In the genomic region with DNA sequence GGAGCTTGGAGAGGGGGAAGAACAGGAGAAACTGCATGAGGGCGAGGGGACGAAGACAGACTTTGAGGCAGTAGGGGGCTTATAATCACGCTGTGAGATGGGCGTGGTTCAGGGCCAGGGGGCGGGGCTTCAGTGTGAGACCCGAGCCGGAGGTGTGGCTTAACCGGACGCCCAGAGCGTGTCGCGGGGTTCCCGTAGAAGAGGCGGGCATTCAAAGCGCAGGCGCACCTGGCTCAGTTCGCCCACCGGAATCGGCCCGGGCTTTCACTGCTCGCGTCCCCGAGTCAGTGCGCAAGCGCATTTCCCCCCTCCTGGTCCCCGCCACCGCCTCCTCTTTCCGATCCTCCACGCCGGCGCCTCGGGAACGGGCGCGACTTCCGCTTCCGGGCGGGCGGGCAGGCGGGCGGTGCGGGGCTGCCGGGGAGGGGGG, we compare ENCODE assay signal across 8 cellular contexts. TPM values are rescaled to one million over a fixed set of nuclear protein-coding genes. Genes with fewer than 3 reads are reported as not detected.
DNase-seq lines count a peak whose midpoint lies in the region; ATAC-seq and TF ChIP-seq lines count a peak whose summit lies in the region.

No MANE protein-coding gene starts in this region.

- H3K4me3 ChIP-seq in epithelial cell of proximal tubule (ENCODE audit: low read depth, low read length) (peak overlapping the region; percentile 86), mucosa of stomach (ENCODE audit: low read length) (no peak overlapping the region)

- TF ChIP-seq RAD21 in Ishikawa (IDR thresholded peaks at IDR 0.05; ENCODE audit: low read depth) = no peak

- no peaks in the 10 kb centered on the region for H3K36me3 ChIP-seq in mucosa of stomach (ENCODE audit: control insufficient read depth, insufficient read depth, low read length)

- peak; percentile 65 for ATAC-seq in GM21619 (IDR thresholded peaks at IDR 0.05; ENCODE audit: unreplicated experiment)

- no peak for TF ChIP-seq EP300 in Ishikawa (IDR thresholded peaks at IDR 0.05; ENCODE audit: borderline replicate concordance)

- peak overlapping the region; percentile 91 for H3K9ac ChIP-seq in mucosa of stomach (ENCODE audit: low read length)

- H3K27me3 ChIP-seq in mucosa of stomach (ENCODE audit: control insufficient read depth, insufficient read depth, low read length) = no peaks in the 10 kb centered on the region

- peaks cover 25% of the 10 kb centered on the region for H3K4me1 ChIP-seq in mucosa of stomach (ENCODE audit: control insufficient read depth, insufficient read depth, low read length)

- no peak for TF ChIP-seq CTCF in epithelial cell of proximal tubule (conservative IDR thresholded peaks at IDR 0.05; ENCODE audit: low read depth, low read length)

- DNase-seq in DMS153 (lab: John Stamatoyannopoulos, UW) (peak; percentile 95), OCI-M1 (lab: John Stamatoyannopoulos, UW) (peak; percentile 99), activated T-cell treated with anti-CD3 and anti-CD28 coated beads for 4 hours (peak; percentile 98), epithelial cell of proximal tubule (ENCODE audit: low read depth) (no peak)
- DNase-seq in stimulated activated CD8-positive, alpha-beta memory T cell treated with anti-CD3 and anti-CD28 coated beads, Interleukin-4, amount 100 ng/mL, for 4 hours (ENCODE audit: low read depth in 2 of 2, low spot score in 1 of 2) = peak; percentile 97 to 98

- no peaks in the 10 kb centered on the region for H3K9me3 ChIP-seq in mucosa of stomach (ENCODE audit: control insufficient read depth, low read length)

TF ChIP-seq in Ishikawa, 13 proteins besides CTCF, POLR2A, EP300 and RAD21:
- TF ChIP-seq ZBTB7A (IDR thresholded peaks at IDR 0.05; ENCODE audit: low read depth) (0 out of 2 replicates have a peak, but pooled peaks have one; percentile 10), CREB1 (IDR thresholded peaks at IDR 0.05; ENCODE audit: low read depth) (no peak), TCF12 (IDR thresholded peaks at IDR 0.05; ENCODE audit: low read depth) (0 out of 2 replicates have a peak, but pooled peaks have one; percentile 32), MAX (IDR thresholded peaks at IDR 0.05) (peak; percentile 81), YY1 (IDR thresholded peaks at IDR 0.05; ENCODE audit: low read depth) (no peak), EGR1 (IDR thresholded peaks at IDR 0.05) (peak; percentile 30; the same call in 1 of the 2 replicates), NFIC (IDR thresholded peaks at IDR 0.05) (no peak), REST (IDR thresholded peaks at IDR 0.05; ENCODE audit: low read depth) (no peak)
- TF ChIP-seq, protein P1, sequence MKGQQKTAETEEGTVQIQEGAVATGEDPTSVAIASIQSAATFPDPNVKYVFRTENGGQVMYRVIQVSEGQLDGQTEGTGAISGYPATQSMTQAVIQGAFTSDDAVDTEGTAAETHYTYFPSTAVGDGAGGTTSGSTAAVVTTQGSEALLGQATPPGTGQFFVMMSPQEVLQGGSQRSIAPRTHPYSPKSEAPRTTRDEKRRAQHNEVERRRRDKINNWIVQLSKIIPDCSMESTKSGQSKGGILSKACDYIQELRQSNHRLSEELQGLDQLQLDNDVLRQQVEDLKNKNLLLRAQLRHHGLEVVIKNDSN (IDR thresholded peaks at IDR 0.05) = no peak

RNA-seq across cellular contexts. Expression of gene ZNF865, which starts 0.2 kb away (rescaled TPM):
- 3.4 and 6.2 TPM in 2 replicates for total RNA-seq in epithelial cell of proximal tubule

RNA-seq across cellular contexts. Expression of gene ZNF524, which starts 5.1 kb away (rescaled TPM):
- 16.4 and 18.0 TPM in 2 replicates for total RNA-seq in epithelial cell of proximal tubule

RNA-seq across cellular contexts. Expression of gene FIZ1, which starts 5.9 kb away (rescaled TPM):
- total RNA-seq in epithelial cell of proximal tubule = 5.5 and 9.7 TPM in 2 replicates

RNA-seq across cellular contexts. Expression of gene ZNF784, which starts 19.1 kb away (rescaled TPM):
- total RNA-seq in epithelial cell of proximal tubule = 0.58 and 4.0 TPM in 2 replicates

RNA-seq across cellular contexts. Expression of gene ZNF579, which starts 24.6 kb away (rescaled TPM):
- total RNA-seq in epithelial cell of proximal tubule = 10.0 and 11.4 TPM in 2 replicates
